In the genomic region with DNA sequence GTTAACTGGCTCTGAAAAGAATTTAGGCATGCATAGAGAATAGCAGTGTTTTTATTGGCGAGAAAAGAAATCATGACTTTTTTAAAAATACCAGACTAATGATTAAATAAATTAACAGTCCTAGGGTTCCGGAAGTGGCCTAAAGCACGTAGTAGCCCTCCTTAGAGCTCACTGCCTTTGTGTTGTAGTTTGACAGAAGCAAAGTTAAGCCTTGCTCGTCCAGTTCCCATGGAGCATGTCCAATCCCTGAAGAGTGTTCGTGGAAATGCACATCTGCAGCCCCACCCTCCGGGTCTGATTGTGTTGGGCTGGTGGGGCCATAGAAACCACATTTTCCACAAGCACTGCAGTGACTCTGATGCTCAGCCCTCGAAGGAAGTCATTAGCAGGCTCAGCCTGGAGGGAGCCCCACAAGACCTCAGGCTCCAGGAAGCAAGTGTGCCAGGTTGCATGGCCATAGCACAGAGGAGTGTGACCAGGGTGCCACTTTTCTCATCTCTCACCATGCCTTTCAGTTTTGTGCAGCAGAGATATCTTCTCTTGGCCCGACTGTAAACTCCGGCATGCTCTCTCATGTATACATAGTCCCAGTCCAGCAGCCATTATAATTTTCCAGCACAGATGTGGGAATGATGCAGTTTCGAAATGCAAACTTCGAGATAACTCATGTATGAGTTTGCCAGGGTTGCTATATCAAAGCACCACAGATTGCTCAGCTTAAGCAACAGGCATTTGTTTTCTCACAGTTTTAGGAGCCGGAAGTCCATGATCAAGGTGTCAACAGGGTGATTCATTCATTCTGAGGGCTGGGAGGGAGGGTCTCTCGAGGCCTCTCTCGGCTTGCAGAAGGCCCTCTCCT, we compare ENCODE assay signal across 17 cellular contexts.
DNase-seq lines count a peak whose midpoint lies in the region; FAIRE-seq and TF ChIP-seq lines count a peak whose summit lies in the region.
"Had no signal": no experiment of that assay in that cellular context is flagged by ENCODE, and none has a peak within 500 bp of the region (broad histone marks: within the 10 kb centered on the region; RNA-seq: fewer than 3 reads in every experiment).

No MANE protein-coding gene starts in this region.

- no peak for TF ChIP-seq POLR2A in GM12892 (IDR thresholded peaks at IDR 0.05; ENCODE audit: low read depth, low read length)

- H3F3A ChIP-seq in Loucy (ENCODE audit: low read depth): no peaks in the 10 kb centered on the region

- no peaks in the 10 kb centered on the region for H3K9me2 ChIP-seq in Loucy (replicated peaks; ENCODE audit: low read depth, low read length)

- H3K36me3 ChIP-seq in Loucy (ENCODE audit: insufficient read depth, low read length) (no peaks in the 10 kb centered on the region), fibroblast of lung (ENCODE audit: control insufficient read depth, insufficient read depth, low read length) (no peaks in the 10 kb centered on the region), colonic mucosa (no peaks in the 10 kb centered on the region)
- H3K36me3 ChIP-seq: stomach, vagina had no signal

- H3K9me3 ChIP-seq in Loucy (ENCODE audit: insufficient read depth, low read depth, low read length): no peaks in the 10 kb centered on the region
- no peaks in the 10 kb centered on the region for H3K9me3 ChIP-seq in fibroblast of lung (ENCODE audit: control insufficient read depth, insufficient read depth, low read depth, low read length)
- H3K9me3 ChIP-seq in colonic mucosa: no peaks in the 10 kb centered on the region
- H3K9me3 ChIP-seq: vagina had no signal

- H3K4me2 ChIP-seq in Loucy (ENCODE audit: low read depth, low read length, poor library complexity, severe bottlenecking) (peak overlapping the region; percentile 19), fibroblast of lung (ENCODE audit: extremely low read depth, insufficient read depth, low read length) (peak overlapping the region; percentile 66)

- no peaks in the 10 kb centered on the region for H3K79me2 ChIP-seq in Loucy (ENCODE audit: insufficient read depth, low read length)
- H3K79me2 ChIP-seq in fibroblast of lung (ENCODE audit: control insufficient read depth, insufficient read depth, low read length): no peaks in the 10 kb centered on the region

- H3K4me1 ChIP-seq in Loucy (ENCODE audit: insufficient read depth, low read length, poor library complexity, severe bottlenecking) (no peaks in the 10 kb centered on the region), fibroblast of lung (ENCODE audit: control insufficient read depth, extremely low read depth, insufficient read depth, low read length) (peaks cover 3% of the 10 kb centered on the region), colonic mucosa (no peaks in the 10 kb centered on the region)
- H3K4me1 ChIP-seq: stomach, vagina had no signal

- H2AFZ ChIP-seq in Loucy (ENCODE audit: low read length) (no peak overlapping the region), fibroblast of lung (ENCODE audit: low read length) (peak overlapping the region; percentile 48)

- H3K27me3 ChIP-seq in Loucy (ENCODE audit: insufficient read depth, low read length, poor library complexity, severe bottlenecking) (no peaks in the 10 kb centered on the region), fibroblast of lung (ENCODE audit: control insufficient read depth, insufficient read depth, low read length) (no peaks in the 10 kb centered on the region), colonic mucosa (no peaks in the 10 kb centered on the region)
- H3K27me3 ChIP-seq: stomach, vagina had no signal

- H3K9ac ChIP-seq in Loucy (ENCODE audit: low read depth, low read length, poor library complexity, severe bottlenecking) (no peak overlapping the region), fibroblast of lung (ENCODE audit: insufficient read depth, low read length) (no peak overlapping the region), colonic mucosa (ENCODE audit: low read depth in 2 of 2, low read length in 2 of 2) (no peak overlapping the region)

- DNase-seq in Daoy (ENCODE audit: low read depth) (peak; percentile 51), fibroblast of lung (ENCODE audit: low read depth in 2 of 2) (peak; percentile 89 to 95), posterior vena cava (ENCODE audit: low spot score) (peak; percentile 70), SKM-1 (lab: John Stamatoyannopoulos, UW; ENCODE audit: unreplicated experiment) (no peak), colonic mucosa (no peak), GM12892 (ENCODE audit: insufficient read length) (no peak)
- DNase-seq: activated gamma-delta T cell treated with Interleukin-2 at 50 U/mL for 16 hours, endodermal cell, left colon, MV-4-11, NCI-H774, posterior cingulate gyrus, stomach, T-helper 1 cell had no signal

- no peak for FAIRE-seq in GM12892 (lab: Jason Lieb, UNC)
- FAIRE-seq: RCC 7860 had no signal

- intact Hi-C loops in posterior vena cava (cut with DNase I) (no loop called here), colonic mucosa (cut with DNase I) (no loop called here)

- no peak for TF ChIP-seq CTCF in Loucy (conservative IDR thresholded peaks at IDR 0.05; ENCODE audit: low read length)
- TF ChIP-seq CTCF in fibroblast of lung (conservative IDR thresholded peaks at IDR 0.05 in 1 of 2, IDR thresholded peaks at IDR 0.05 in 1 of 2; ENCODE audit: low read depth in 1 of 2, low read length in 2 of 2): no peak
- no peak for TF ChIP-seq CTCF in colonic mucosa (IDR thresholded peaks at IDR 0.05)

- H3K4me3 ChIP-seq in Loucy (ENCODE audit: low read length, poor library complexity, severe bottlenecking) (no peak overlapping the region), fibroblast of lung (replicated peaks in 1 of 4; ENCODE audit: control extremely low read depth in 1 of 4, insufficient read depth in 1 of 4, low read depth in 3 of 4, low read length in 4 of 4) (no peak overlapping the region), colonic mucosa (no peak overlapping the region)
- H3K4me3 ChIP-seq: stomach, vagina had no signal

- H3K27ac ChIP-seq in fibroblast of lung (ENCODE audit: insufficient read depth, low read length) (peak overlapping the region; percentile 52), colonic mucosa (no peak overlapping the region)
- H3K27ac ChIP-seq: stomach, vagina had no signal

- H4K20me1 ChIP-seq in Loucy (ENCODE audit: insufficient read depth, low read length, poor library complexity, severe bottlenecking) (no peaks in the 10 kb centered on the region), fibroblast of lung (ENCODE audit: control insufficient read depth, extremely low read depth, insufficient read depth, low read length) (no peaks in the 10 kb centered on the region)

Comparison
In these comparisons a context has a peak if more than half of its experiments do, and no peak if none do; other contexts are left out.
1. DNase-seq: peak in Daoy (single experiment), fibroblast of lung (2 of 2) and posterior vena cava (single experiment); none in SKM-1 (single experiment), colonic mucosa (single experiment) and GM12892 (single experiment).